ENCODE assay signal across 1 cellular context in the genomic region with DNA sequence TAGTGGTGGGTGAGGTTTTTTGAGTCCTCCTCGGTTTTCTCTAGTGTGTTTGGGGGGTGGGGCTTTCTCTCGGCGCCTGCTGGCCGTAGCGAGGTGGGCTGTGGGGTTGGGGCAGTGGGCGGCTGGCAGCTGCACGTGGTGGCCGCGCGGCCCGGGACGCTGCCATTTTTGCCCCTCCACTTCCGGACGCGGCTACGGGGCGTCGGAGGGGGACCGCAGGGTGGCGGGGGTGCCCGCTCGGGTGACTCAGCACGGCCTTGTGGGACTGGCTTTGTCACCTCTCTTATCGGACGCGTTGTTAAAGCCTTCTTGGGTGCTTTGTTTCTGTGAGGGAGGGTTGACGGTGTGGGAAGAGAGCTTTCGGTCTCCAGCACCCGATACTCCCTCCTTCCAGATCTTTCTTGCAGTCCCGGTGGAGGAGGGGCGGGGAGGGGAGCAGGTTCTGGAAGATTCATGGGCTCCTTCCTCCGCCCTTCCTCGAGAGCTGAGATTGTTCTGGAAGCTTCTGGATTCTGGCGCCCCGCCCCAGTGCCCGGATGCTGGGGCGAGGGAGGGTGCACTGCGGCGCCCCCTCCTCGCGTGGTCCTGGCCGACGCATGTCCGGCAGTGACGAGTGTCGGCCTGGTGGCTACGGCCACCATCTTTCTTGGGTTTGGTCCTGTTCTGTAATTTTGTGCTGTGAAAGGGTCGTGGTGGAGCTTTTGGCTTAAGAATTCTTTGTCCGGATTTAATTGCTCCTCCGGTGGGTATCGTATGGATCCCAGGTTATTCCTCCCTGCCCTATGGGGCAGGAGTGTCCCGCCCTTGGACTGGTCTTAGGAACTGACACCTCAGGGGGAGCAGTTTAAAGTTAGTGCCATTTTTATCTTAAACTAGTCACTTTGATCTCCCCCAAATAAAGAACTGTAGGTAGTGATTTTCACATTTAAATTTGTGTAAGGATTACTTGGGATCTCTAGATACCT.
TF ChIP-seq lines count a peak whose summit lies in the region.

No MANE protein-coding gene starts in this region.

TF ChIP-seq in HepG2, 621 proteins besides CTCF, POLR2A, EP300 and RAD21 (continued from another document and continues in another):
- TF ChIP-seq DBP (CRISPR knock-in tag; IDR thresholded peaks at IDR 0.05; ENCODE audit: not compliant biosample characterization) (no peak), CSRNP1 (CRISPR knock-in tag; IDR thresholded peaks at IDR 0.05) (peak; percentile 65; the same call in 1 of the 2 replicates), HES4 (CRISPR knock-in tag; IDR thresholded peaks at IDR 0.05; ENCODE audit: borderline replicate concordance) (peak; percentile 12; the same call in 1 of the 2 replicates), FOXC1 (CRISPR knock-in tag; IDR thresholded peaks at IDR 0.05; ENCODE audit: borderline replicate concordance) (no peak; the same call in none of the 2 replicates), CCAR2 (optimal IDR thresholded peaks at IDR 0.05; ENCODE audit: low read depth, low read length) (no peak), FOSL2 (CRISPR knock-in tag; IDR thresholded peaks at IDR 0.05) (peak; percentile 49; the same call in 1 of the 2 replicates), SNAPC2 (CRISPR knock-in tag; IDR thresholded peaks at IDR 0.05) (no peak), POLR2G (IDR thresholded peaks at IDR 0.05; ENCODE audit: low read depth, low read length) (no peak), JUNB (CRISPR knock-in tag; IDR thresholded peaks at IDR 0.05; ENCODE audit: borderline replicate concordance) (no peak), ZNF557 (CRISPR knock-in tag; IDR thresholded peaks at IDR 0.05) (no peak), ASH2L (IDR thresholded peaks at IDR 0.05; ENCODE audit: insufficient read length, low read depth, low read length) (peak; percentile 68), SOX5 (CRISPR knock-in tag; IDR thresholded peaks at IDR 0.05; ENCODE audit: borderline replicate concordance) (no peak), GABPA (IDR thresholded peaks at IDR 0.05; ENCODE audit: low read depth, low read length) (no peak), GABPA (CRISPR knock-in tag; IDR thresholded peaks at IDR 0.05; ENCODE audit: low read depth) (peak; percentile 67), CREB1 (IDR thresholded peaks at IDR 0.05) (no peak), CREB1 (CRISPR knock-in tag; IDR thresholded peaks at IDR 0.05) (no peak; the same call in 1 of the 2 replicates), ZNF772 (CRISPR knock-in tag; IDR thresholded peaks at IDR 0.05) (peak; percentile 34; the same call in 1 of the 2 replicates), ZNF260 (CRISPR knock-in tag; IDR thresholded peaks at IDR 0.05; ENCODE audit: borderline replicate concordance, low read depth) (no peak), TAF1 (CRISPR knock-in tag; IDR thresholded peaks at IDR 0.05) (no peak; the same call in 1 of the 2 replicates), ZNF441 (CRISPR knock-in tag; IDR thresholded peaks at IDR 0.05; ENCODE audit: borderline replicate concordance) (no peak; the same call in 1 of the 2 replicates), TRIM24 (CRISPR knock-in tag; IDR thresholded peaks at IDR 0.05) (no peak), HMGA1 (CRISPR knock-in tag; conservative IDR thresholded peaks at IDR 0.05) (no peak), ZNF431 (CRISPR knock-in tag; IDR thresholded peaks at IDR 0.05; ENCODE audit: borderline replicate concordance, low read depth) (no peak), MEIS1 (CRISPR knock-in tag; IDR thresholded peaks at IDR 0.05; ENCODE audit: borderline replicate concordance) (no peak; the same call in 1 of the 2 replicates), CC2D1A (CRISPR knock-in tag; IDR thresholded peaks at IDR 0.05) (no peak), GTF2F1 (IDR thresholded peaks at IDR 0.05; ENCODE audit: low read length) (no peak), ZNF776 (CRISPR knock-in tag; IDR thresholded peaks at IDR 0.05) (no peak), FOXA3 (CRISPR knock-in tag; IDR thresholded peaks at IDR 0.05) (no peak), MNT (IDR thresholded peaks at IDR 0.05) (peak; percentile 62; the same call in 1 of the 2 replicates), SNRNP70 (IDR thresholded peaks at IDR 0.05; ENCODE audit: low read depth, low read length) (no peak), ERF (CRISPR knock-in tag; IDR thresholded peaks at IDR 0.05) (no peak), ZNF510 (CRISPR knock-in tag; IDR thresholded peaks at IDR 0.05; ENCODE audit: low read depth) (0 out of 2 replicates have a peak, but pooled peaks have one; percentile 30), ZNF564 (CRISPR knock-in tag; IDR thresholded peaks at IDR 0.05) (0 out of 2 replicates have a peak, but pooled peaks have one; percentile 17), ARID5B (CRISPR knock-in tag; IDR thresholded peaks at IDR 0.05) (peak; percentile 30; the same call in 1 of the 2 replicates), SETDB1 (CRISPR knock-in tag; IDR thresholded peaks at IDR 0.05; ENCODE audit: borderline replicate concordance) (no peak), SSRP1 (CRISPR knock-in tag; IDR thresholded peaks at IDR 0.05) (no peak; the same call in 1 of the 2 replicates), ATF7-NPFF (CRISPR knock-in tag; IDR thresholded peaks at IDR 0.05; ENCODE audit: low read depth) (no peak; the same call in 1 of the 2 replicates), BHLHE40 (IDR thresholded peaks at IDR 0.05; ENCODE audit: low read length) (peak; percentile 33; the same call in 1 of the 2 replicates)
- TF ChIP-seq, protein P1, sequence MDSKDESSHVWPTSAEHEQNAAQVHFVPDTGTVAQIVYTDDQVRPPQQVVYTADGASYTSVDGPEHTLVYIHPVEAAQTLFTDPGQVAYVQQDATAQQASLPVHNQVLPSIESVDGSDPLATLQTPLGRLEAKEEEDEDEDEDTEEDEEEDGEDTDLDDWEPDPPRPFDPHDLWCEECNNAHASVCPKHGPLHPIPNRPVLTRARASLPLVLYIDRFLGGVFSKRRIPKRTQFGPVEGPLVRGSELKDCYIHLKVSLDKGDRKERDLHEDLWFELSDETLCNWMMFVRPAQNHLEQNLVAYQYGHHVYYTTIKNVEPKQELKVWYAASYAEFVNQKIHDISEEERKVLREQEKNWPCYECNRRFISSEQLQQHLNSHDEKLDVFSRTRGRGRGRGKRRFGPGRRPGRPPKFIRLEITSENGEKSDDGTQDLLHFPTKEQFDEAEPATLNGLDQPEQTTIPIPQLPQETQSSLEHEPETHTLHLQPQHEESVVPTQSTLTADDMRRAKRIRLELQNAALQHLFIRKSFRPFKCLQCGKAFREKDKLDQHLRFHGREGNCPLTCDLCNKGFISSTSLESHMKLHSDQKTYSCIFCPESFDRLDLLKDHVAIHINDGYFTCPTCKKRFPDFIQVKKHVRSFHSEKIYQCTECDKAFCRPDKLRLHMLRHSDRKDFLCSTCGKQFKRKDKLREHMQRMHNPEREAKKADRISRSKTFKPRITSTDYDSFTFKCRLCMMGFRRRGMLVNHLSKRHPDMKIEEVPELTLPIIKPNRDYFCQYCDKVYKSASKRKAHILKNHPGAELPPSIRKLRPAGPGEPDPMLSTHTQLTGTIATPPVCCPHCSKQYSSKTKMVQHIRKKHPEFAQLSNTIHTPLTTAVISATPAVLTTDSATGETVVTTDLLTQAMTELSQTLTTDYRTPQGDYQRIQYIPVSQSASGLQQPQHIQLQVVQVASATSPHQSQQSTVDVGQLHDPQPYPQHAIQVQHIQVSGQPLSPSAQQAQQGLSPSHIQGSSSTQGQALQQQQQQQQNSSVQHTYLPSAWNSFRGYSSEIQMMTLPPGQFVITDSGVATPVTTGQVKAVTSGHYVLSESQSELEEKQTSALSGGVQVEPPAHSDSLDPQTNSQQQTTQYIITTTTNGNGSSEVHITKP (CRISPR knock-in tag; IDR thresholded peaks at IDR 0.05; ENCODE audit: low read depth) = peak; percentile 81
- TF ChIP-seq, protein P2, sequence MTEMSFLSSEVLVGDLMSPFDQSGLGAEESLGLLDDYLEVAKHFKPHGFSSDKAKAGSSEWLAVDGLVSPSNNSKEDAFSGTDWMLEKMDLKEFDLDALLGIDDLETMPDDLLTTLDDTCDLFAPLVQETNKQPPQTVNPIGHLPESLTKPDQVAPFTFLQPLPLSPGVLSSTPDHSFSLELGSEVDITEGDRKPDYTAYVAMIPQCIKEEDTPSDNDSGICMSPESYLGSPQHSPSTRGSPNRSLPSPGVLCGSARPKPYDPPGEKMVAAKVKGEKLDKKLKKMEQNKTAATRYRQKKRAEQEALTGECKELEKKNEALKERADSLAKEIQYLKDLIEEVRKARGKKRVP (CRISPR knock-in tag; IDR thresholded peaks at IDR 0.05) = no peak
- TF ChIP-seq, protein P3, sequence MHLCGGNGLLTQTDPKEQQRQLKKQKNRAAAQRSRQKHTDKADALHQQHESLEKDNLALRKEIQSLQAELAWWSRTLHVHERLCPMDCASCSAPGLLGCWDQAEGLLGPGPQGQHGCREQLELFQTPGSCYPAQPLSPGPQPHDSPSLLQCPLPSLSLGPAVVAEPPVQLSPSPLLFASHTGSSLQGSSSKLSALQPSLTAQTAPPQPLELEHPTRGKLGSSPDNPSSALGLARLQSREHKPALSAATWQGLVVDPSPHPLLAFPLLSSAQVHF (CRISPR knock-in tag; IDR thresholded peaks at IDR 0.05) = peak; percentile 23; the same call in 1 of the 2 replicates
- TF ChIP-seq, protein P4, sequence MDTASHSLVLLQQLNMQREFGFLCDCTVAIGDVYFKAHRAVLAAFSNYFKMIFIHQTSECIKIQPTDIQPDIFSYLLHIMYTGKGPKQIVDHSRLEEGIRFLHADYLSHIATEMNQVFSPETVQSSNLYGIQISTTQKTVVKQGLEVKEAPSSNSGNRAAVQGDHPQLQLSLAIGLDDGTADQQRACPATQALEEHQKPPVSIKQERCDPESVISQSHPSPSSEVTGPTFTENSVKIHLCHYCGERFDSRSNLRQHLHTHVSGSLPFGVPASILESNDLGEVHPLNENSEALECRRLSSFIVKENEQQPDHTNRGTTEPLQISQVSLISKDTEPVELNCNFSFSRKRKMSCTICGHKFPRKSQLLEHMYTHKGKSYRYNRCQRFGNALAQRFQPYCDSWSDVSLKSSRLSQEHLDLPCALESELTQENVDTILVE (CRISPR knock-in tag; IDR thresholded peaks at IDR 0.05) = no peak
- TF ChIP-seq, protein P5, sequence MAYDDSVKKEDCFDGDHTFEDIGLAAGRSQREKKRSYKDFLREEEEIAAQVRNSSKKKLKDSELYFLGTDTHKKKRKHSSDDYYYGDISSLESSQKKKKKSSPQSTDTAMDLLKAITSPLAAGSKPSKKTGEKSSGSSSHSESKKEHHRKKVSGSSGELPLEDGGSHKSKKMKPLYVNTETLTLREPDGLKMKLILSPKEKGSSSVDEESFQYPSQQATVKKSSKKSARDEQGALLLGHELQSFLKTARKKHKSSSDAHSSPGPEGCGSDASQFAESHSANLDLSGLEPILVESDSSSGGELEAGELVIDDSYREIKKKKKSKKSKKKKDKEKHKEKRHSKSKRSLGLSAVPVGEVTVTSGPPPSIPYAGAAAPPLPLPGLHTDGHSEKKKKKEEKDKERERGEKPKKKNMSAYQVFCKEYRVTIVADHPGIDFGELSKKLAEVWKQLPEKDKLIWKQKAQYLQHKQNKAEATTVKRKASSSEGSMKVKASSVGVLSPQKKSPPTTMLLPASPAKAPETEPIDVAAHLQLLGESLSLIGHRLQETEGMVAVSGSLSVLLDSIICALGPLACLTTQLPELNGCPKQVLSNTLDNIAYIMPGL (CRISPR knock-in tag; IDR thresholded peaks at IDR 0.05; ENCODE audit: borderline replicate concordance in 1 of 2, low read depth in 1 of 2) = peak in 1 of 2 experiments; percentile 69; a peak in 3 of 4 replicates
